ENCODE assay signal across 29 cellular contexts in genomic region chr13:104017317-104017716, GRCh38.
"Had no signal": no experiment of that assay in that cellular context is flagged by ENCODE, and none has a peak within 500 bp of the region (broad histone marks: within the 10 kb centered on the region; RNA-seq: fewer than 3 reads in every experiment).

No MANE protein-coding gene starts in this region.

- H3K27ac Mint-ChIP-seq: natural killer cell; neural progenitor cell; progenitor cell of endocrine pancreas; stimulated activated memory B cell treated with anti-CD40 and anti-IgM and Interleukin-4, amounts not matched to agents 10 μg/mL and 1 μg/mL and 100 μg/mL, for 72 hours; stimulated activated naive CD8-positive, alpha-beta T cell treated with anti-CD3 and anti-CD28 coated beads, Interleukin-15, amount 100 ng/mL, for 72 hours; type B pancreatic cell had no signal

- H3K4me3 ChIP-seq: neural progenitor cell, ovary, psoas muscle, right lobe of liver, sigmoid colon, suprapubic skin, testis, tibial artery, transverse colon, upper lobe of right lung, uterus had no signal

- H3K36me3 ChIP-seq: neural progenitor cell, ovary, right lobe of liver, sigmoid colon, suprapubic skin, tibial artery, transverse colon, upper lobe of right lung, uterus had no signal

- H3K4me2 ChIP-seq: neural progenitor cell had no signal

- H3K36me3 Mint-ChIP-seq: natural killer cell; neural progenitor cell; stimulated activated memory B cell treated with anti-CD40 and anti-IgM and Interleukin-4, amounts not matched to agents 10 μg/mL and 1 μg/mL and 100 μg/mL, for 72 hours had no signal

- H3K9me3 Mint-ChIP-seq: nephron; neural progenitor cell; stimulated activated memory B cell treated with anti-CD40 and anti-IgM and Interleukin-4, amounts not matched to agents 10 μg/mL and 1 μg/mL and 100 μg/mL, for 72 hours; stimulated activated naive CD8-positive, alpha-beta T cell treated with anti-CD3 and anti-CD28 coated beads, Interleukin-15, amount 100 ng/mL, for 72 hours; type B pancreatic cell had no signal

- H3K79me2 ChIP-seq: parathyroid adenoma had no signal

- H2AFZ ChIP-seq: neural progenitor cell, parathyroid adenoma had no signal

- H3K4me1 Mint-ChIP-seq: natural killer cell; stimulated activated memory B cell treated with anti-CD40 and anti-IgM and Interleukin-4, amounts not matched to agents 10 μg/mL and 1 μg/mL and 100 μg/mL, for 72 hours; stimulated activated naive CD8-positive, alpha-beta T cell treated with anti-CD3 and anti-CD28 coated beads, Interleukin-15, amount 100 ng/mL, for 72 hours had no signal

- H3K4me1 ChIP-seq: neural progenitor cell, parathyroid adenoma, psoas muscle, right lobe of liver, sigmoid colon, tibial artery, transverse colon, upper lobe of right lung, uterus had no signal

- DNase-seq: natural killer cell; occipital lobe; ovary; posterior cingulate gyrus; psoas muscle; right cardiac atrium; right lobe of liver; sigmoid colon; small intestine; stimulated activated CD4-positive, alpha-beta T cell treated with anti-CD3 and anti-CD28 coated beads, Interleukin-15, amount 100 ng/mL, for 24 hours; stimulated activated CD4-positive, alpha-beta T cell treated with anti-CD3 and anti-CD28 coated beads, Interleukin-4, amount 100 ng/mL, for 1 hour; stimulated activated CD4-positive, alpha-beta T cell treated with anti-CD3 and anti-CD28 coated beads, Interleukin-4, amount 100 ng/mL, for 4 hours; stimulated activated CD8-positive, alpha-beta memory T cell treated with anti-CD3 and anti-CD28 coated beads, Interleukin-4, amount 100 ng/mL, for 48 hours; stimulated activated naive CD4-positive, alpha-beta T cell; stimulated activated naive CD8-positive, alpha-beta T cell treated with anti-CD3 and anti-CD28 coated beads, Interleukin-15, amount 100 ng/mL, for 72 hours; stimulated activated naive CD8-positive, alpha-beta T cell treated with anti-CD3 and anti-CD28 coated beads, Interleukin-15, Interleukin-2, amounts not matched to agents 100 U/mL and 50 U/mL, for 24 hours; substantia nigra; testis; tibial artery; transverse colon; upper lobe of right lung; uterus had no signal

- H3K27me3 Mint-ChIP-seq: progenitor cell of endocrine pancreas; stimulated activated memory B cell treated with anti-CD40 and anti-IgM and Interleukin-4, amounts not matched to agents 10 μg/mL and 1 μg/mL and 100 μg/mL, for 72 hours; stimulated activated naive CD8-positive, alpha-beta T cell treated with anti-CD3 and anti-CD28 coated beads, Interleukin-15, amount 100 ng/mL, for 72 hours; type B pancreatic cell had no signal

- H3K27ac ChIP-seq: neural progenitor cell, ovary, parathyroid adenoma, psoas muscle, right lobe of liver, sigmoid colon, suprapubic skin, testis, tibial artery, transverse colon, upper lobe of right lung, uterus had no signal

- H3K9ac ChIP-seq: neural progenitor cell, parathyroid adenoma had no signal

- H3K9me3 ChIP-seq: ovary, psoas muscle, right lobe of liver, sigmoid colon, suprapubic skin, testis, tibial artery, transverse colon, upper lobe of right lung, uterus had no signal

- FAIRE-seq: small intestine had no signal

- H3K27me3 ChIP-seq: neural progenitor cell, ovary, right lobe of liver, sigmoid colon, suprapubic skin, testis, tibial artery, transverse colon, upper lobe of right lung, uterus had no signal

- ATAC-seq: natural killer cell; psoas muscle; right cardiac atrium; right lobe of liver; stimulated activated memory B cell treated with anti-CD40 and anti-IgM and Interleukin-4, amounts not matched to agents 10 μg/mL and 1 μg/mL and 100 μg/mL, for 72 hours; stimulated activated naive CD8-positive, alpha-beta T cell treated with anti-CD3 and anti-CD28 coated beads, Interleukin-15, amount 100 ng/mL, for 72 hours; stimulated activated naive CD8-positive, alpha-beta T cell treated with anti-CD3 and anti-CD28 coated beads, Interleukin-15, Interleukin-2, amounts not matched to agents 100 U/mL and 50 U/mL, for 24 hours; upper lobe of right lung had no signal

- H3K4me3 Mint-ChIP-seq: natural killer cell; nephron; neural progenitor cell; stimulated activated memory B cell treated with anti-CD40 and anti-IgM and Interleukin-4, amounts not matched to agents 10 μg/mL and 1 μg/mL and 100 μg/mL, for 72 hours; stimulated activated naive CD8-positive, alpha-beta T cell treated with anti-CD3 and anti-CD28 coated beads, Interleukin-15, amount 100 ng/mL, for 72 hours; type B pancreatic cell had no signal
